ENCODE assay signal across 8 cellular contexts in genomic region chr15:41116116-41116871, GRCh38. TPM values are rescaled to one million over a fixed set of nuclear protein-coding genes. Genes with fewer than 3 reads are reported as not detected.
A peak's percentile ranks its signal among the peaks of the same experiment; 100 is the strongest.
DNase-seq lines count a peak whose midpoint lies in the region; ATAC-seq and TF ChIP-seq lines count a peak whose summit lies in the region.

Gene INO80 (minus strand): TSS chr15:41116280. CDS start chr15:41096310, 19,970 bp downstream.

- H3K4me2 ChIP-seq in BLaER1 = peak within 1 kb of the TSS; percentile 90

- no peaks in the 10 kb centered on the region for H3K9me3 ChIP-seq in BLaER1
- H3K9me3 ChIP-seq in left lung = no peaks in the 10 kb centered on the region

- peaks cover 37% of the 10 kb centered on the region for H4K20me1 ChIP-seq in BLaER1

- peak; percentile 68 for ATAC-seq in GM19351 (IDR thresholded peaks at IDR 0.05; ENCODE audit: unreplicated experiment)
- peak; percentile 66 for ATAC-seq in HG03521 (IDR thresholded peaks at IDR 0.05; ENCODE audit: unreplicated experiment)
- ATAC-seq in left lung = peak; percentile 93

- H3K4me1 ChIP-seq in BLaER1 (peaks cover 28% of the 10 kb centered on the region), left lung (peaks cover 10 to 29% of the 10 kb centered on the region in 2 donors)

- H3K27me3 ChIP-seq in BLaER1 (no peaks in the 10 kb centered on the region), left lung (no peaks in the 10 kb centered on the region)

- intact Hi-C loops in left lung (cut with DNase I) = no loop called here

- peak within 1 kb of the TSS; percentile 100 for H3K9ac ChIP-seq in BLaER1

- H3K4me3 ChIP-seq in BLaER1 (peak within 1 kb of the TSS; percentile 95), left lung (peak within 1 kb of the TSS; percentile 79 to 92)

- TF ChIP-seq CTCF in left lung (IDR thresholded peaks at IDR 0.05) = peak in 1 of 2 donors; percentile 20

- DNase-seq in NCI-H748 treated with DMSO at 0.1 percent for 48 hours (lab: John Stamatoyannopoulos, UW) (peak; percentile 76), dermis blood vessel endothelial cell (peak; percentile 99), left lung (peak; percentile 95 to 99)
- peak; percentile 93 to 97 for DNase-seq in activated CD4-positive, alpha-beta T cell treated with anti-CD3 and anti-CD28 coated beads, Interleukin-2, amount 50 U/mL, for 24 hours (ENCODE audit: low read depth in 1 of 2, low spot score in 1 of 2)
- peak; percentile 92 for DNase-seq in stimulated activated CD4-positive, alpha-beta T cell treated with anti-CD3 and anti-CD28 coated beads, Interleukin-2, amount 100 ng/mL, for 48 hours

- H3K36me3 ChIP-seq in BLaER1 (peaks cover 27% of the 10 kb centered on the region), left lung (peaks cover 0 to 4% of the 10 kb centered on the region in 2 donors)

- peak within 1 kb of the TSS; percentile 100 for H3K27ac ChIP-seq in BLaER1
- H3K27ac ChIP-seq in left lung = peak within 1 kb of the TSS; percentile 99 to 100

RNA-seq across cellular contexts. Expression of gene INO80, which starts in this region (rescaled TPM):
- total RNA-seq in dermis blood vessel endothelial cell (26.2 and 40.4 TPM in 2 replicates), left lung (10 to 100 TPM; 20.1 to 31.0 TPM)

Comparison
In these comparisons a context has a peak if more than half of its experiments do, and no peak if none do; other contexts are left out.
1. Peak in every context shown above with its lines: DNase-seq, ATAC-seq, H3K4me3 ChIP-seq and H3K27ac ChIP-seq.